In genomic region chr4:46937493-46937892, GRCh38 we compare ENCODE assay signal across 15 cellular contexts. TPM values are rescaled to one million over a fixed set of nuclear protein-coding genes. Genes with fewer than 3 reads are reported as not detected.
DNase-seq lines count a peak whose midpoint lies in the region; ATAC-seq and TF ChIP-seq lines count a peak whose summit lies in the region.
"Had no signal": no experiment of that assay in that cellular context is flagged by ENCODE, and none has a peak within 500 bp of the region (broad histone marks: within the 10 kb centered on the region; RNA-seq: fewer than 3 reads in every experiment).

No MANE protein-coding gene starts in this region.

- H3K9me3 Mint-ChIP-seq in endodermal cell = no peaks in the 10 kb centered on the region

- H3K9ac ChIP-seq in endodermal cell (ENCODE audit: extremely low read depth, low read length, poor library complexity, severe bottlenecking) = no peak overlapping the region

- H3K9me3 ChIP-seq in endodermal cell (ENCODE audit: control insufficient read depth, low read length) = no peaks in the 10 kb centered on the region
- H3K9me3 ChIP-seq: mucosa of descending colon had no signal

- H3K27ac ChIP-seq in endodermal cell (ENCODE audit: low read depth, low read length) = no peak overlapping the region
- H3K27ac ChIP-seq: skin epidermis had no signal

- DNase-seq in DMS 273 (lab: John Stamatoyannopoulos, UW; ENCODE audit: unreplicated experiment) = peak; percentile 6
- no peak for DNase-seq in DMS 273 treated with DMSO at 0.1 percent for 48 hours (lab: John Stamatoyannopoulos, UW)
- peak; percentile 15 for DNase-seq in NB4 (ENCODE audit: low read depth)
- no peak for DNase-seq in endodermal cell
- DNase-seq in putamen (ENCODE audit: low spot score) = peak; percentile 24
- DNase-seq: activated CD8-positive, alpha-beta memory T cell treated with anti-CD3 and anti-CD28 coated beads, Interleukin-2, amount 10 ng/mL, durations not matched to agents 7 days and 5 days; anterior cingulate cortex; mucosa of descending colon; NCI-H510A treated with DMSO at 0.1 percent for 48 hours; stimulated activated CD8-positive, alpha-beta memory T cell treated with anti-CD3 and anti-CD28 coated beads, Interleukin-4, amount 100 ng/mL, for 48 hours had no signal

- no peaks in the 10 kb centered on the region for H3K36me3 ChIP-seq in endodermal cell (ENCODE audit: control insufficient read depth, insufficient read depth, low read length)

- WGBS in endodermal cell (ENCODE audit: insufficient coverage in 1 of 2, insufficient read length in 1 of 2), 2 experiments = 40 to 75% methylated on average over 1 of the region's 1 CpG

- no peak for TF ChIP-seq POLR2A in NB4 (IDR thresholded peaks at IDR 0.05; ENCODE audit: extremely low read depth, insufficient read length)

- no peaks in the 10 kb centered on the region for H3K4me1 Mint-ChIP-seq in endodermal cell
- H3K4me1 Mint-ChIP-seq: activated CD8-positive, alpha-beta memory T cell treated with anti-CD3 and anti-CD28 coated beads, Interleukin-2, amount 10 ng/mL, durations not matched to agents 7 days and 5 days had no signal

- no peak overlapping the region for H3K4me3 Mint-ChIP-seq in endodermal cell
- H3K4me3 Mint-ChIP-seq: activated CD8-positive, alpha-beta memory T cell treated with anti-CD3 and anti-CD28 coated beads, Interleukin-2, amount 10 ng/mL, durations not matched to agents 7 days and 5 days had no signal

- no peak for TF ChIP-seq CTCF in NB4 (IDR thresholded peaks at IDR 0.05; ENCODE audit: low read depth, low read length)
- TF ChIP-seq CTCF in endodermal cell (conservative IDR thresholded peaks at IDR 0.05) = peak; percentile 67

- H3K4me1 ChIP-seq in endodermal cell (ENCODE audit: control insufficient read depth, insufficient read depth, low read length) = no peaks in the 10 kb centered on the region

- H3K27ac Mint-ChIP-seq in endodermal cell = no peak overlapping the region
- H3K27ac Mint-ChIP-seq: activated CD8-positive, alpha-beta memory T cell treated with anti-CD3 and anti-CD28 coated beads, Interleukin-2, amount 10 ng/mL, durations not matched to agents 7 days and 5 days had no signal

- H3K36me3 Mint-ChIP-seq in endodermal cell (ENCODE audit: low read depth) = no peaks in the 10 kb centered on the region
- H3K36me3 Mint-ChIP-seq: activated CD8-positive, alpha-beta memory T cell treated with anti-CD3 and anti-CD28 coated beads, Interleukin-2, amount 10 ng/mL, durations not matched to agents 7 days and 5 days had no signal

- no peaks in the 10 kb centered on the region for H3K27me3 Mint-ChIP-seq in endodermal cell (ENCODE audit: insufficient read depth)

- H3K4me3 ChIP-seq in NB4 (ENCODE audit: low read depth, low read length) = no peak overlapping the region
- no peak overlapping the region for H3K4me3 ChIP-seq in endodermal cell (ENCODE audit: low read length)
- H3K4me3 ChIP-seq: K562, mucosa of descending colon, skin epidermis had no signal

- no peak for ATAC-seq in HG03135 (IDR thresholded peaks at IDR 0.05; ENCODE audit: unreplicated experiment)
- ATAC-seq in GM18861 (IDR thresholded peaks at IDR 0.05; ENCODE audit: unreplicated experiment) = no peak
- no peak for ATAC-seq in GM18502 (IDR thresholded peaks at IDR 0.05; ENCODE audit: poor library complexity, unreplicated experiment)
- ATAC-seq: activated CD8-positive, alpha-beta memory T cell treated with anti-CD3 and anti-CD28 coated beads, Interleukin-2, amount 10 ng/mL, durations not matched to agents 7 days and 5 days; K562; mucosa of descending colon had no signal

- no peaks in the 10 kb centered on the region for H3K27me3 ChIP-seq in endodermal cell (ENCODE audit: control insufficient read depth, insufficient read depth, low read length, poor library complexity, severe bottlenecking)

RNA-seq across cellular contexts. Expression of gene COX7B2, which starts 28.4 kb away (rescaled TPM):
- not detected for total RNA-seq in endodermal cell
- polyA plus RNA-seq in endodermal cell (2013, experiment 1 of 2) = not detected
- not detected for polyA plus RNA-seq in endodermal cell (2013, experiment 2 of 2)
- total RNA-seq: activated CD8-positive, alpha-beta memory T cell treated with anti-CD3 and anti-CD28 coated beads, Interleukin-2, amount 10 ng/mL, durations not matched to agents 7 days and 5 days; mucosa of descending colon had no signal

RNA-seq across cellular contexts. Expression of gene GABRA4, which starts 55.9 kb away (rescaled TPM):
- total RNA-seq in endodermal cell = under 1 TPM in 1 of 2 donors, not detected in 1; 0.37 TPM
- 0.32 TPM for polyA plus RNA-seq in endodermal cell (2013, experiment 1 of 2)
- polyA plus RNA-seq in endodermal cell (2013, experiment 2 of 2) = 0.70 TPM
- total RNA-seq: activated CD8-positive, alpha-beta memory T cell treated with anti-CD3 and anti-CD28 coated beads, Interleukin-2, amount 10 ng/mL, durations not matched to agents 7 days and 5 days; K562 had no signal
- polyA plus RNA-seq: K562 had no signal

Comparison
In these comparisons a context has a peak if more than half of its experiments do, and no peak if none do; other contexts are left out.
1. DNase-seq: peak in DMS 273 (single experiment), NB4 (single experiment) and putamen (single experiment); none in DMS 273 treated with DMSO at 0.1 percent for 48 hours (single experiment) and endodermal cell (single experiment).